In the genomic region with DNA sequence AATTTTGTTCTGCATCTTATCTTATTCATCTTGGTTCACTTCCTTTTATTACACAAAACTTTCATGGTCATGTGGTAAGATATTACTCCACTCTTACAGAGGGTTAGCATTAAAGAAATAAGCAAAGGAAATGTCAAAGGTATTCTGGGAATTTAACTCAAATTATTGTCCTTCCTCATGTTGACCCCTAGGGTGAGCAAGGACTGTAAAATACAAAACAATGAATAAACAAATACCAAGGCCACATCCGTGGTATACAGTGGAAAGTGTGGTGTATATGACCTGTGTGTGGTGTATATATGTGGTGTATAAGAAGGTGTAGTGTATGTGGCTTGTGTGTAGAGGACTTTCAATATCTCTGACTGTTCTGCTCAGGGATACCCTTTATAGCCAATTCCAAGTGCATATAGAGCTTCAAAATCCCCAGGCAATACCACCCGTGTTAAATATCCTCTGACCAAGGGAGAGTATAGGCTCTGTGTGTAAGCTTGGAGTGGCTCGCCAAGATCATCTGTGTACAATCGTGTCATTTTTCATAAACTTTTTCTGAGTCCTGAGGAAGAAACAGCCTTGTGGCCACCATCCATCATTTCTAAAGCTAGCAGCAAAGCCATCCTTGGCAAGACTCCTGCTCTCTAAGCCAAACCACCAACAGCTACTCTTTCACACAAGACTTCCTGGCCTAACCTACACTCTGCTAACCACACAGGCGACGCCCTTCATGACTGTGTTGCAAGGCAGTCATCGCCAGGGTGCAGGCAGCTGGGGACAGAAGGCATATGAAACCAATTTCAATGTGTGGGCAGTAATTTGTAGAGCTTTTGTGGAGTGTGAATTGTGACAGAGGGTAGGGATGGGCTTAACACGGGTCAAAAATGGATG, we compare ENCODE assay signal across 8 cellular contexts.
DNase-seq lines count a peak whose midpoint lies in the region; TF ChIP-seq lines count a peak whose summit lies in the region.

No MANE protein-coding gene starts in this region.

- no peak for TF ChIP-seq CTCF in HFF-Myc (IDR thresholded peaks at IDR 0.05; ENCODE audit: low read depth, low read length, missing control alignments)

- DNase-seq in GF-D8 (lab: John Stamatoyannopoulos, UW) (peak; percentile 100), HFF-Myc (ENCODE audit: extremely low read depth, low read depth) (peak; percentile 87), NCI-H2029 (lab: John Stamatoyannopoulos, UW) (peak; percentile 68), fibroblast of gingiva (ENCODE audit: low read depth) (peak; percentile 96), NCI-H1105 (lab: John Stamatoyannopoulos, UW) (no peak), NCI-H510A (lab: John Stamatoyannopoulos, UW) (no peak)
- DNase-seq in activated CD8-positive, alpha-beta memory T cell treated with anti-CD3 and anti-CD28 coated beads for 1 hour (ENCODE audit: extremely low read depth in 1 of 2, low read depth in 1 of 2) = peak; percentile 46 to 60
- peak; percentile 24 to 58 (median 40) for DNase-seq in stimulated activated CD4-positive, alpha-beta T cell treated with anti-CD3 and anti-CD28 coated beads, Interleukin-1b, Interleukin-23, amount 100 ng/mL, for 24 hours (ENCODE audit: low read depth in 4 of 4, low spot score in 1 of 4)

- no peak overlapping the region for H3K4me3 ChIP-seq in HFF-Myc (replicated peaks; ENCODE audit: low read depth, low read length)

Comparison
In these comparisons a context has a peak if more than half of its experiments do, and no peak if none do; other contexts are left out.
1. DNase-seq: peak in GF-D8 (single experiment), HFF-Myc (single experiment), NCI-H2029 (single experiment), activated CD8-positive, alpha-beta memory T cell treated with anti-CD3 and anti-CD28 coated beads for 1 hour (2 of 2), fibroblast of gingiva (single experiment) and stimulated activated CD4-positive, alpha-beta T cell treated with anti-CD3 and anti-CD28 coated beads, Interleukin-1b, Interleukin-23, amount 100 ng/mL, for 24 hours (4 of 4); none in NCI-H1105 (single experiment) and NCI-H510A (single experiment).